ENCODE assay signal across 22 cellular contexts in genomic region chr4:183171484-183172267, GRCh38.
A peak's percentile ranks its signal among the peaks of the same experiment; 100 is the strongest.
DNase-seq lines count a peak whose midpoint lies in the region; ATAC-seq, FAIRE-seq and TF ChIP-seq lines count a peak whose summit lies in the region.
"Had no signal": no experiment of that assay in that cellular context is flagged by ENCODE, and none has a peak within 500 bp of the region (broad histone marks: within the 10 kb centered on the region; RNA-seq: fewer than 3 reads in every experiment).

No MANE protein-coding gene starts in this region.

- no peak overlapping the region for H3K9ac ChIP-seq in keratinocyte (ENCODE audit: control insufficient read depth, extremely low read depth, insufficient read depth, low read length)
- H3K9ac ChIP-seq: KMS-11 had no signal

- H4K20me1 ChIP-seq in keratinocyte (ENCODE audit: control insufficient read depth, extremely low read depth, insufficient read depth, low read length), result peaks cover 3% of the 10 kb centered on the region

- no peaks in the 10 kb centered on the region for H3K36me3 ChIP-seq in keratinocyte (ENCODE audit: control insufficient read depth in 2 of 2, extremely low read depth in 1 of 2, insufficient read depth in 2 of 2, low read length in 2 of 2)
- no peaks in the 10 kb centered on the region for H3K36me3 ChIP-seq in Peyer's patch
- no peaks in the 10 kb centered on the region for H3K36me3 ChIP-seq in naive thymus-derived CD4-positive, alpha-beta T cell (ENCODE audit: control insufficient read depth in 2 of 3, insufficient read depth in 3 of 3, low read length in 3 of 3)

- TF ChIP-seq POLR2A in Peyer's patch (IDR thresholded peaks at IDR 0.05), result no peak

- no peaks in the 10 kb centered on the region for H3K9me1 ChIP-seq in keratinocyte (ENCODE audit: control insufficient read depth, extremely low read depth, insufficient read depth, low read length)

- H3K4me3 Mint-ChIP-seq in HFFc6, result peak overlapping the region; percentile 48
- H3K4me3 Mint-ChIP-seq in WTC11, result peak overlapping the region; percentile 1; the same call in 1 of the 2 replicates
- no peak overlapping the region for H3K4me3 Mint-ChIP-seq in naive thymus-derived CD4-positive, alpha-beta T cell
- H3K4me3 Mint-ChIP-seq: activated B cell treated with CpG ODN at 0.5 μM for 24 hours; activated CD8-positive, alpha-beta T cell treated with anti-CD3 and anti-CD28 coated beads, Interleukin-2, amount 10 ng/mL, durations not matched to agents 7 days and 5 days; activated naive CD8-positive, alpha-beta T cell; activated T-cell treated with anti-CD3 and anti-CD28 coated beads, Interleukin-2, amount 50 U/mL, for 72 hours; B cell; stimulated activated memory B cell treated with anti-CD40 and anti-IgM and Interleukin-4, amounts not matched to agents 10 μg/mL and 1 μg/mL and 100 μg/mL, for 72 hours had no signal

- no peaks in the 10 kb centered on the region; the same call in 1 of the 2 replicates for H3K27me3 Mint-ChIP-seq in HFFc6 (ENCODE audit: insufficient read depth)
- no peaks in the 10 kb centered on the region for H3K27me3 Mint-ChIP-seq in WTC11 (ENCODE audit: low read depth)
- peaks cover 0 to 18% (median 0%) of the 10 kb centered on the region in 5 donors for H3K27me3 Mint-ChIP-seq in naive thymus-derived CD4-positive, alpha-beta T cell

- dilution Hi-C loops in keratinocyte (cut with MboI; ENCODE audit: extremely low pct_ligation_motif_present, low sequenced_read_pairs), result no loop called here

- peaks cover 46% of the 10 kb centered on the region for H3K79me2 ChIP-seq in keratinocyte (ENCODE audit: control insufficient read depth, insufficient read depth, low read length)

- peak; percentile 23 for FAIRE-seq in keratinocyte (lab: Jason Lieb, UNC)
- no peak for FAIRE-seq in D721Med (lab: Jason Lieb, UNC)

- POLR2A ChIA-PET in WTC11 (lab: Charles Lee), result interaction anchor here (0.7 kb wide), 1 partner anchor 230 kb away, joined by 4 read pairs; no protein-coding TSS in a partner anchor
- POLR2A ChIA-PET in naive thymus-derived CD4-positive, alpha-beta T cell (lab: Charles Lee), result no interaction called here

- intact Hi-C loops in naive thymus-derived CD4-positive, alpha-beta T cell (cut with micrococcal nuclease), result no loop called here

- no peaks in the 10 kb centered on the region for H3K9me3 ChIP-seq in keratinocyte (ENCODE audit: control insufficient read depth, low read depth, low read length)
- no peaks in the 10 kb centered on the region for H3K9me3 ChIP-seq in Peyer's patch
- H3K9me3 ChIP-seq in naive thymus-derived CD4-positive, alpha-beta T cell (ENCODE audit: control insufficient read depth in 2 of 3, low read length in 3 of 3), result no peaks in the 10 kb centered on the region

- H3K27ac ChIP-seq in keratinocyte (ENCODE audit: control insufficient read depth, insufficient read depth, low read length), result no peak overlapping the region
- no peak overlapping the region for H3K27ac ChIP-seq in Peyer's patch
- H3K27ac ChIP-seq in naive thymus-derived CD4-positive, alpha-beta T cell (ENCODE audit: low read depth, low read length), result no peak overlapping the region
- H3K27ac ChIP-seq: KMS-11 had no signal

- TF ChIP-seq CTCF in HFFc6 (IDR thresholded peaks at IDR 0.05) (no peak), WTC11 (IDR thresholded peaks at IDR 0.05) (no peak), keratinocyte (optimal IDR thresholded peaks at IDR 0.05 in 1 of 3, IDR thresholded peaks at IDR 0.05 in 1 of 3, conservative IDR thresholded peaks at IDR 0.05 in 1 of 3; ENCODE audit: extremely low read depth in 1 of 3, insufficient read depth in 2 of 3, low read length in 3 of 3) (no peak), Peyer's patch (IDR thresholded peaks at IDR 0.05) (no peak), D721Med (IDR thresholded peaks at IDR 0.05; ENCODE audit: insufficient read depth, missing control alignments) (no peak)

- ATAC-seq in WTC11 (no peak), GM21367 (IDR thresholded peaks at IDR 0.05; ENCODE audit: unreplicated experiment) (no peak)
- ATAC-seq in naive thymus-derived CD4-positive, alpha-beta T cell, result no peak
- ATAC-seq: activated CD8-positive, alpha-beta T cell treated with anti-CD3 and anti-CD28 coated beads, Interleukin-2, amount 10 ng/mL, durations not matched to agents 7 days and 5 days; activated T-cell treated with anti-CD3 and anti-CD28 coated beads, Interleukin-2, amount 50 U/mL, for 72 hours; esophagus mucosa; stimulated activated memory B cell treated with anti-CD40 and anti-IgM and Interleukin-4, amounts not matched to agents 10 μg/mL and 1 μg/mL and 100 μg/mL, for 72 hours had no signal

- H3K4me3 ChIP-seq in keratinocyte (ENCODE audit: control insufficient read depth in 2 of 3, extremely low read depth in 1 of 3, insufficient read depth in 2 of 3, low read depth in 1 of 3, low read length in 3 of 3), result no peak overlapping the region
- H3K4me3 ChIP-seq in Peyer's patch, result no peak overlapping the region
- no peak overlapping the region for H3K4me3 ChIP-seq in naive thymus-derived CD4-positive, alpha-beta T cell (ENCODE audit: low read length)

- H3K9me3 Mint-ChIP-seq in HFFc6 (no peaks in the 10 kb centered on the region), WTC11 (peaks cover 4% of the 10 kb centered on the region)
- H3K9me3 Mint-ChIP-seq in naive thymus-derived CD4-positive, alpha-beta T cell, result peaks cover 0 to 2% (median 0%) of the 10 kb centered on the region in 11 donors
- H3K9me3 Mint-ChIP-seq: activated B cell treated with CpG ODN at 0.5 μM for 24 hours; activated T-cell treated with anti-CD3 and anti-CD28 coated beads, Interleukin-2, amount 50 U/mL, for 72 hours; stimulated activated memory B cell treated with anti-CD40 and anti-IgM and Interleukin-4, amounts not matched to agents 10 μg/mL and 1 μg/mL and 100 μg/mL, for 72 hours had no signal

- peaks cover 9% of the 10 kb centered on the region; the same call in 1 of the 2 replicates for H3K36me3 Mint-ChIP-seq in HFFc6 (ENCODE audit: low read depth)
- no peaks in the 10 kb centered on the region for H3K36me3 Mint-ChIP-seq in WTC11
- peaks cover 0 to 16% (median 0%) of the 10 kb centered on the region in 5 donors for H3K36me3 Mint-ChIP-seq in naive thymus-derived CD4-positive, alpha-beta T cell
- H3K36me3 Mint-ChIP-seq: activated naive CD8-positive, alpha-beta T cell; stimulated activated memory B cell treated with anti-CD40 and anti-IgM and Interleukin-4, amounts not matched to agents 10 μg/mL and 1 μg/mL and 100 μg/mL, for 72 hours had no signal

- H3K27me3 ChIP-seq in keratinocyte (ENCODE audit: control insufficient read depth, extremely low read depth, insufficient read depth, low read length) (no peaks in the 10 kb centered on the region), Peyer's patch (no peaks in the 10 kb centered on the region)
- no peaks in the 10 kb centered on the region for H3K27me3 ChIP-seq in naive thymus-derived CD4-positive, alpha-beta T cell (ENCODE audit: control insufficient read depth in 2 of 2, insufficient read depth in 2 of 2, low read length in 2 of 2)

- H3K27ac Mint-ChIP-seq in HFFc6, result peak overlapping the region; percentile 9
- H3K27ac Mint-ChIP-seq in WTC11, result peak overlapping the region; percentile 40
- no peak overlapping the region for H3K27ac Mint-ChIP-seq in naive thymus-derived CD4-positive, alpha-beta T cell
- H3K27ac Mint-ChIP-seq: activated B cell treated with CpG ODN at 0.5 μM for 24 hours; activated CD8-positive, alpha-beta T cell treated with anti-CD3 and anti-CD28 coated beads, Interleukin-2, amount 10 ng/mL, durations not matched to agents 7 days and 5 days; activated naive CD8-positive, alpha-beta T cell; activated T-cell treated with anti-CD3 and anti-CD28 coated beads, Interleukin-2, amount 50 U/mL, for 72 hours; B cell; stimulated activated memory B cell treated with anti-CD40 and anti-IgM and Interleukin-4, amounts not matched to agents 10 μg/mL and 1 μg/mL and 100 μg/mL, for 72 hours had no signal

- H2AFZ ChIP-seq in keratinocyte (ENCODE audit: control insufficient read depth, low read length), result no peak overlapping the region

- DNase-seq in HFFc6 (no peak), WTC11 (ENCODE audit: low spot score) (no peak), keratinocyte (ENCODE audit: low read depth, low spot score) (no peak), renal cortical epithelial cell (ENCODE audit: low read depth) (peak; percentile 61), Peyer's patch (no peak), D721Med (ENCODE audit: insufficient read length, low spot score) (no peak)
- no peak for DNase-seq in naive thymus-derived CD4-positive, alpha-beta T cell
- DNase-seq: activated B cell treated with CpG ODN at 0.5 μM for 24 hours; activated CD8-positive, alpha-beta T cell treated with anti-CD3 and anti-CD28 coated beads, Interleukin-2, amount 10 ng/mL, durations not matched to agents 7 days and 5 days; activated T-cell treated with anti-CD3 and anti-CD28 coated beads, Interleukin-2, amount 50 U/mL, for 72 hours; dermis blood vessel endothelial cell; GOT3; NCI-H1092; NCI-H524 treated with DMSO at 0.1 percent for 48 hours; stimulated activated CD4-positive, alpha-beta T cell treated with anti-CD3 and anti-CD28 coated beads, Interleukin-15, amount 100 ng/mL, for 24 hours; T-helper 2 cell had no signal

- peaks cover 6% of the 10 kb centered on the region for H3K4me1 ChIP-seq in keratinocyte (ENCODE audit: control insufficient read depth, extremely low read depth, insufficient read depth, low read length)
- H3K4me1 ChIP-seq in Peyer's patch, result no peaks in the 10 kb centered on the region
- H3K4me1 ChIP-seq in naive thymus-derived CD4-positive, alpha-beta T cell (ENCODE audit: control insufficient read depth in 2 of 2, insufficient read depth in 2 of 2, low read length in 2 of 2), result no peaks in the 10 kb centered on the region

- CTCF ChIA-PET in WTC11 (lab: Charles Lee), result interaction anchor here (1.5 kb wide), 1 partner anchor 91 kb away, joined by 5 read pairs; no protein-coding TSS in a partner anchor
- CTCF ChIA-PET in naive thymus-derived CD4-positive, alpha-beta T cell (lab: Charles Lee), result no interaction called here

- no peak overlapping the region for H3K4me2 ChIP-seq in keratinocyte (ENCODE audit: control insufficient read depth, extremely low read depth, insufficient read depth, low read depth, low read length)
- H3K4me2 ChIP-seq: KMS-11 had no signal

- H3K4me1 Mint-ChIP-seq in HFFc6 (ENCODE audit: low read depth) (peaks cover 76% of the 10 kb centered on the region), WTC11 (peaks cover 59% of the 10 kb centered on the region)
- H3K4me1 Mint-ChIP-seq in naive thymus-derived CD4-positive, alpha-beta T cell, result peaks cover 0 to 21% (median 5%) of the 10 kb centered on the region in 7 donors
- H3K4me1 Mint-ChIP-seq: activated B cell treated with CpG ODN at 0.5 μM for 24 hours; B cell; stimulated activated memory B cell treated with anti-CD40 and anti-IgM and Interleukin-4, amounts not matched to agents 10 μg/mL and 1 μg/mL and 100 μg/mL, for 72 hours had no signal

Comparison
In these comparisons a context has a peak if more than half of its experiments do, and no peak if none do; other contexts are left out.
1. H3K27ac Mint-ChIP-seq: peak in HFFc6 (single experiment) and WTC11 (single experiment); none in naive thymus-derived CD4-positive, alpha-beta T cell (0 of 9).
2. H3K4me3 Mint-ChIP-seq: peak in HFFc6 (single experiment) and WTC11 (single experiment); none in naive thymus-derived CD4-positive, alpha-beta T cell (0 of 10).